Comparison of ENCODE assay signal across 17 cellular contexts in genomic region chrX:13748486-13748885, GRCh38. TPM values are rescaled to one million over a fixed set of nuclear protein-coding genes. Genes with fewer than 3 reads are reported as not detected.
DNase-seq lines count a peak whose midpoint lies in the region; ATAC-seq, FAIRE-seq and TF ChIP-seq lines count a peak whose summit lies in the region.
"Had no signal": no experiment of that assay in that cellular context is flagged by ENCODE, and none has a peak within 500 bp of the region (broad histone marks: within the 10 kb centered on the region; RNA-seq: fewer than 3 reads in every experiment).

No MANE protein-coding gene starts in this region.

- no peak overlapping the region for H2BK120ac ChIP-seq in IMR-90 (ENCODE audit: low read depth, low read length)

- no peak overlapping the region for H2AK5ac ChIP-seq in IMR-90 (ENCODE audit: low read depth, low read length)

- H4K8ac ChIP-seq in IMR-90 (ENCODE audit: low read depth in 2 of 2, low read length in 2 of 2), result no peak overlapping the region

- no peak for DNase-seq in activated naive CD4-positive, alpha-beta T cell treated with anti-CD3 and anti-CD28 coated beads for 36 hours
- DNase-seq in IMR-90 (peak; percentile 64), astrocyte (ENCODE audit: low read depth) (no peak), nephron progenitor cell (no peak), heart right ventricle (no peak), left lobe of liver (ENCODE audit: low spot score) (no peak)
- DNase-seq: 8988T; MM.1S; NCI-H1105; NCI-H2029 treated with DMSO at 0.1 percent for 48 hours; NCI-H345; NCI-H774; NK-92 treated with Interleukin-12 subunit alpha and Interleukin-12 subunit beta, amount 100 ng/mL, for 24 hours; Right ventricle myocardium superior had no signal

- H3K9me1 ChIP-seq in IMR-90 (ENCODE audit: insufficient read depth, low read length), result no peaks in the 10 kb centered on the region

- no peaks in the 10 kb centered on the region for H3K79me2 ChIP-seq in astrocyte (ENCODE audit: insufficient read depth, low read length)

- intact Hi-C loops in activated naive CD4-positive, alpha-beta T cell treated with anti-CD3 and anti-CD28 coated beads for 36 hours (cut with micrococcal nuclease), result loop anchor here (1.0 kb wide), 1 partner anchor 90 kb away; no protein-coding TSS in a partner anchor
- intact Hi-C loops in IMR-90 (cut with micrococcal nuclease), result loop anchor here (1.0 to 10.0 kb wide), 3 partner anchors 90 to 934 kb away; no protein-coding TSS in a partner anchor
- intact Hi-C loops in heart right ventricle (cut with DNase I), result loop anchor here in 6 of 10 donors (5.0 to 10.0 kb wide), 5 partner anchors 84 to 1166 kb away; partner anchors contain the start of gene GEMIN8 (in 1 of the 6)

- H3K27me3 ChIP-seq in IMR-90 (ENCODE audit: control insufficient read depth, insufficient read depth, low read length) (no peaks in the 10 kb centered on the region), astrocyte (ENCODE audit: insufficient read depth, low read length) (no peaks in the 10 kb centered on the region), heart right ventricle (peaks cover 0 to 3% (median 0%) of the 10 kb centered on the region in 7 donors)

- TF ChIP-seq POLR2A in IMR-90 (IDR thresholded peaks at IDR 0.05; ENCODE audit: low read depth, low read length), result no peak

- WGBS in IMR-90 (ENCODE audit: extremely low coverage in 2 of 2, insufficient read length in 1 of 2), 2 experiments, result no CpG with 5 or more reads among the region's 3 CpGs
- 95 to 97% methylated on average over 3 of the region's 3 CpGs for WGBS in heart right ventricle, 2 donors

- H3K79me1 ChIP-seq in IMR-90 (ENCODE audit: low read depth in 1 of 2, low read length in 2 of 2), result no peaks in the 10 kb centered on the region

- no peak overlapping the region for H3K14ac ChIP-seq in IMR-90 (replicated peaks; ENCODE audit: low read depth, low read length)

- H4K20me1 ChIP-seq in IMR-90 (ENCODE audit: insufficient read depth, low read length) (no peaks in the 10 kb centered on the region), astrocyte (ENCODE audit: insufficient read depth, low read length) (no peaks in the 10 kb centered on the region)

- H3K27me3 Mint-ChIP-seq in activated naive CD4-positive, alpha-beta T cell treated with anti-CD3 and anti-CD28 coated beads, Interleukin-2, amount 50 U/mL, for 24 hours, result no peaks in the 10 kb centered on the region
- H3K27me3 Mint-ChIP-seq in activated naive CD4-positive, alpha-beta T cell treated with anti-CD3 and anti-CD28 coated beads for 36 hours (ENCODE audit: low read depth), result no peaks in the 10 kb centered on the region
- H3K27me3 Mint-ChIP-seq in astrocyte (ENCODE audit: low read depth, unreplicated experiment) (no peaks in the 10 kb centered on the region), nephron progenitor cell (ENCODE audit: low read depth, poor library complexity) (no peaks in the 10 kb centered on the region)

- H3K36me3 ChIP-seq in IMR-90 (ENCODE audit: control insufficient read depth, insufficient read depth, low read length) (peaks cover 2% of the 10 kb centered on the region), astrocyte (ENCODE audit: insufficient read depth, low read length) (peaks cover 6% of the 10 kb centered on the region), heart right ventricle (peaks cover 0 to 78% (median 0%) of the 10 kb centered on the region in 9 donors)

- TF ChIP-seq RAD21 in IMR-90 (IDR thresholded peaks at IDR 0.05; ENCODE audit: low read length), result no peak

- TF ChIP-seq CTCF in IMR-90 (conservative IDR thresholded peaks at IDR 0.05; ENCODE audit: low read depth, low read length) (no peak), astrocyte (IDR thresholded peaks at IDR 0.05; ENCODE audit: insufficient read depth, low read depth, low read length) (no peak), nephron progenitor cell (IDR thresholded peaks at IDR 0.05) (no peak), heart right ventricle (IDR thresholded peaks at IDR 0.05) (no peak)

- H3K56ac ChIP-seq in IMR-90 (ENCODE audit: extremely low read depth, insufficient read depth, low read length), result no peak overlapping the region

- no peak overlapping the region for H3K4me2 ChIP-seq in IMR-90 (ENCODE audit: low read depth, low read length)
- no peak overlapping the region for H3K4me2 ChIP-seq in astrocyte (ENCODE audit: low read length)

- FAIRE-seq in astrocyte (lab: Jason Lieb, UNC), result peak; percentile 77

- peaks cover 6% of the 10 kb centered on the region for H3K36me3 Mint-ChIP-seq in activated naive CD4-positive, alpha-beta T cell treated with anti-CD3 and anti-CD28 coated beads, Interleukin-2, amount 50 U/mL, for 24 hours
- peaks cover 23% of the 10 kb centered on the region for H3K36me3 Mint-ChIP-seq in activated naive CD4-positive, alpha-beta T cell treated with anti-CD3 and anti-CD28 coated beads for 36 hours (ENCODE audit: low read depth)
- no peaks in the 10 kb centered on the region for H3K36me3 Mint-ChIP-seq in astrocyte (ENCODE audit: low read depth, unreplicated experiment)
- peaks cover 36% of the 10 kb centered on the region for H3K36me3 Mint-ChIP-seq in nephron progenitor cell (ENCODE audit: low read depth)

- CTCF ChIA-PET in activated naive CD4-positive, alpha-beta T cell treated with anti-CD3 and anti-CD28 coated beads for 36 hours (lab: Charles Lee), result no interaction called here
- CTCF ChIA-PET in IMR-90 (lab: Yijun Ruan, JAX), result no interaction called here

- no peak overlapping the region for H3K4ac ChIP-seq in IMR-90 (ENCODE audit: low read depth, low read length)

- H3K9me3 Mint-ChIP-seq in activated naive CD4-positive, alpha-beta T cell treated with anti-CD3 and anti-CD28 coated beads, Interleukin-2, amount 50 U/mL, for 24 hours, result no peaks in the 10 kb centered on the region
- no peaks in the 10 kb centered on the region for H3K9me3 Mint-ChIP-seq in activated naive CD4-positive, alpha-beta T cell treated with anti-CD3 and anti-CD28 coated beads for 36 hours
- H3K9me3 Mint-ChIP-seq in astrocyte (ENCODE audit: unreplicated experiment) (no peaks in the 10 kb centered on the region), nephron progenitor cell (peaks cover 13% of the 10 kb centered on the region)

- H3K4me1 ChIP-seq in IMR-90 (ENCODE audit: control insufficient read depth, insufficient read depth, low read length) (peaks cover 2% of the 10 kb centered on the region), astrocyte (ENCODE audit: insufficient read depth, low read length) (no peaks in the 10 kb centered on the region), heart right ventricle (no peaks in the 10 kb centered on the region)

- POLR2A ChIA-PET in IMR-90 (lab: Charles Lee; ENCODE audit: unreplicated experiment), result no interaction called here

- ATAC-seq in IMR-90 (ENCODE audit: low read depth) (no peak), heart right ventricle (no peak), left lobe of liver (no peak), SK-N-SH treated with all-trans-retinoic acid at 6 μM for 48 hours (no peak)

- H4K5ac ChIP-seq in IMR-90 (ENCODE audit: low read depth, low read length), result no peak overlapping the region

- dilution Hi-C loops in IMR-90 (cut with HindIII; ENCODE audit: low sequenced_read_pairs, unreplicated experiment), result no loop called here

- H3K9me3 ChIP-seq in IMR-90 (ENCODE audit: control insufficient read depth, insufficient read depth, low read length), result no peaks in the 10 kb centered on the region
- no peaks in the 10 kb centered on the region for H3K9me3 ChIP-seq in astrocyte (ENCODE audit: insufficient read depth, low read depth, low read length)
- no peaks in the 10 kb centered on the region for H3K9me3 ChIP-seq in heart right ventricle

- no peak overlapping the region for H3K23ac ChIP-seq in IMR-90 (ENCODE audit: low read depth, low read length)

- peaks cover 34% of the 10 kb centered on the region for H3K4me1 Mint-ChIP-seq in activated naive CD4-positive, alpha-beta T cell treated with anti-CD3 and anti-CD28 coated beads, Interleukin-2, amount 50 U/mL, for 24 hours
- H3K4me1 Mint-ChIP-seq in activated naive CD4-positive, alpha-beta T cell treated with anti-CD3 and anti-CD28 coated beads for 36 hours (ENCODE audit: low read depth), result peaks cover 27% of the 10 kb centered on the region
- peaks cover 5% of the 10 kb centered on the region for H3K4me1 Mint-ChIP-seq in astrocyte (ENCODE audit: low read depth, unreplicated experiment)
- H3K4me1 Mint-ChIP-seq in nephron progenitor cell, result no peaks in the 10 kb centered on the region

- H3K18ac ChIP-seq in IMR-90 (ENCODE audit: low read depth, low read length), result no peak overlapping the region

- no peak overlapping the region for H3K4me3 Mint-ChIP-seq in activated naive CD4-positive, alpha-beta T cell treated with anti-CD3 and anti-CD28 coated beads, Interleukin-2, amount 50 U/mL, for 24 hours
- H3K4me3 Mint-ChIP-seq in activated naive CD4-positive, alpha-beta T cell treated with anti-CD3 and anti-CD28 coated beads for 36 hours, result no peak overlapping the region
- no peak overlapping the region for H3K4me3 Mint-ChIP-seq in astrocyte (ENCODE audit: unreplicated experiment)
- no peak overlapping the region for H3K4me3 Mint-ChIP-seq in nephron progenitor cell

- no TSS peak for BruUV-seq in IMR-90 (replicated peaks; lab: Mats Ljungman, UMichigan)

- in situ Hi-C loops in IMR-90 (cut with MboI; ENCODE audit: low sequenced_read_pairs), result loop anchor here (5.0 to 25.0 kb wide), 3 partner anchors 91 to 786 kb away; no protein-coding TSS in a partner anchor

- no peak overlapping the region for H2AK9ac ChIP-seq in IMR-90 (replicated peaks; ENCODE audit: low read depth, low read length, poor library complexity)

- H3K27ac Mint-ChIP-seq in activated naive CD4-positive, alpha-beta T cell treated with anti-CD3 and anti-CD28 coated beads, Interleukin-2, amount 50 U/mL, for 24 hours, result peak overlapping the region; percentile 81
- H3K27ac Mint-ChIP-seq in activated naive CD4-positive, alpha-beta T cell treated with anti-CD3 and anti-CD28 coated beads for 36 hours, result no peak overlapping the region
- H3K27ac Mint-ChIP-seq in astrocyte (ENCODE audit: unreplicated experiment) (no peak overlapping the region), nephron progenitor cell (peak overlapping the region; percentile 59)

- H4K91ac ChIP-seq in IMR-90 (ENCODE audit: insufficient read depth, low read depth, low read length), result no peak overlapping the region

- H2BK5ac ChIP-seq in IMR-90 (ENCODE audit: low read depth, low read length, poor library complexity, severe bottlenecking), result no peak overlapping the region

- H2AFZ ChIP-seq in IMR-90 (replicated peaks; ENCODE audit: low read length, poor library complexity), result no peak overlapping the region
- H2AFZ ChIP-seq in astrocyte (ENCODE audit: low read depth, low read length), result no peak overlapping the region

- H3K27ac ChIP-seq in IMR-90 (ENCODE audit: insufficient read depth, low read length) (no peak overlapping the region), astrocyte (ENCODE audit: low read depth, low read length) (peak overlapping the region; percentile 18), heart right ventricle (no peak overlapping the region)
- H3K27ac ChIP-seq: C4-2B had no signal

- no peak overlapping the region for H3K9ac ChIP-seq in IMR-90 (ENCODE audit: low read depth, low read length)
- peak overlapping the region; percentile 28 for H3K9ac ChIP-seq in astrocyte (ENCODE audit: low read length)

- no peak overlapping the region for H3K4me3 ChIP-seq in IMR-90 (ENCODE audit: insufficient read depth, low read depth, low read length)
- H3K4me3 ChIP-seq in astrocyte (ENCODE audit: insufficient read depth, low read depth, low read length), result no peak overlapping the region
- no peak overlapping the region for H3K4me3 ChIP-seq in heart right ventricle

- no peak overlapping the region for H2BK15ac ChIP-seq in IMR-90 (ENCODE audit: low read depth, low read length)

- H2BK20ac ChIP-seq in IMR-90 (ENCODE audit: low read depth, low read length), result no peak overlapping the region

RNA-seq across cellular contexts. Expression of gene OFD1, which starts 13.9 kb away (rescaled TPM):
- 10 to 100 TPM; 25.3 to 26.2 TPM for total RNA-seq in activated naive CD4-positive, alpha-beta T cell treated with anti-CD3 and anti-CD28 coated beads for 36 hours
- total RNA-seq in IMR-90 (2012; rRNA removed), result 8.4 and 10.6 TPM in 2 replicates
- 7.7 and 8.6 TPM in 2 replicates for polyA plus RNA-seq in IMR-90 (2012; rRNA removed)
- polyA plus RNA-seq in IMR-90 (2012; cell fraction: cytosol; rRNA removed), result 2.5 and 5.2 TPM in 2 replicates
- polyA plus RNA-seq in IMR-90 (2012; cell fraction: nucleus; rRNA removed; ENCODE audit: low replicate concordance), result 19.8 and 41.0 TPM in 2 replicates
- total RNA-seq in astrocyte, result 16.1 and 22.0 TPM in 2 replicates
- 10 to 100 TPM in 1 of 10 donors, 1 to 10 TPM in 9; 7.8 to 11.4 (median 9.2) TPM for total RNA-seq in heart right ventricle
- 10 to 100 TPM in 1 of 2 donors, 1 to 10 TPM in 1; 7.6 to 51.5 TPM for polyA plus RNA-seq in heart right ventricle
- 10.1 TPM for total RNA-seq in left lobe of liver

RNA-seq across cellular contexts. Expression of gene TRAPPC2, which starts 14.1 kb away (rescaled TPM):
- 10 to 100 TPM in 1 of 2 experiments, 1 to 10 TPM in 1; 9.6 to 10.7 TPM for total RNA-seq in activated naive CD4-positive, alpha-beta T cell treated with anti-CD3 and anti-CD28 coated beads for 36 hours
- total RNA-seq in IMR-90 (2012; rRNA removed) (13.8 and 19.2 TPM in 2 replicates), astrocyte (16.6 and 17.0 TPM in 2 replicates), heart right ventricle (1 to 10 TPM; 4.9 to 9.3 (median 6.1) TPM), left lobe of liver (5.8 TPM)
- polyA plus RNA-seq in IMR-90 (2012; rRNA removed) (6.7 and 11.3 TPM in 2 replicates), heart right ventricle (1 to 10 TPM; 3.8 to 5.5 TPM)
- polyA plus RNA-seq in IMR-90 (2012; cell fraction: cytosol; rRNA removed), result 4.9 and 10.1 TPM in 2 replicates
- polyA plus RNA-seq in IMR-90 (2012; cell fraction: nucleus; rRNA removed; ENCODE audit: low replicate concordance), result 7.3 and 28.8 TPM in 2 replicates

RNA-seq across cellular contexts. Expression of gene RAB9A, which starts 59.6 kb away (rescaled TPM):
- total RNA-seq in activated naive CD4-positive, alpha-beta T cell treated with anti-CD3 and anti-CD28 coated beads for 36 hours, result 10 to 100 TPM; 22.8 to 23.3 TPM
- total RNA-seq in IMR-90 (2012; rRNA removed), result 15.8 and 26.7 TPM in 2 replicates
- 15.6 and 22.3 TPM in 2 replicates for polyA plus RNA-seq in IMR-90 (2012; rRNA removed)
- 5.8 and 7.9 TPM in 2 replicates for polyA plus RNA-seq in IMR-90 (2012; cell fraction: cytosol; rRNA removed)
- polyA plus RNA-seq in IMR-90 (2012; cell fraction: nucleus; rRNA removed; ENCODE audit: low replicate concordance), result 2.2 and 12.0 TPM in 2 replicates
- 31.2 and 34.2 TPM in 2 replicates for total RNA-seq in astrocyte
- 10 to 100 TPM; 16.9 to 28.9 (median 20.9) TPM for total RNA-seq in heart right ventricle
- 10 to 100 TPM in 1 of 2 donors, 1 to 10 TPM in 1; 5.1 to 19.6 TPM for polyA plus RNA-seq in heart right ventricle
- total RNA-seq in left lobe of liver, result 8.5 TPM

Comparison
In these comparisons a context has a peak if more than half of its experiments do, and no peak if none do; other contexts are left out.
1. H3K27ac Mint-ChIP-seq: peak in activated naive CD4-positive, alpha-beta T cell treated with anti-CD3 and anti-CD28 coated beads, Interleukin-2, amount 50 U/mL, for 24 hours (single experiment) and nephron progenitor cell (single experiment); none in activated naive CD4-positive, alpha-beta T cell treated with anti-CD3 and anti-CD28 coated beads for 36 hours (single experiment) and astrocyte (single experiment).